In the genomic region with DNA sequence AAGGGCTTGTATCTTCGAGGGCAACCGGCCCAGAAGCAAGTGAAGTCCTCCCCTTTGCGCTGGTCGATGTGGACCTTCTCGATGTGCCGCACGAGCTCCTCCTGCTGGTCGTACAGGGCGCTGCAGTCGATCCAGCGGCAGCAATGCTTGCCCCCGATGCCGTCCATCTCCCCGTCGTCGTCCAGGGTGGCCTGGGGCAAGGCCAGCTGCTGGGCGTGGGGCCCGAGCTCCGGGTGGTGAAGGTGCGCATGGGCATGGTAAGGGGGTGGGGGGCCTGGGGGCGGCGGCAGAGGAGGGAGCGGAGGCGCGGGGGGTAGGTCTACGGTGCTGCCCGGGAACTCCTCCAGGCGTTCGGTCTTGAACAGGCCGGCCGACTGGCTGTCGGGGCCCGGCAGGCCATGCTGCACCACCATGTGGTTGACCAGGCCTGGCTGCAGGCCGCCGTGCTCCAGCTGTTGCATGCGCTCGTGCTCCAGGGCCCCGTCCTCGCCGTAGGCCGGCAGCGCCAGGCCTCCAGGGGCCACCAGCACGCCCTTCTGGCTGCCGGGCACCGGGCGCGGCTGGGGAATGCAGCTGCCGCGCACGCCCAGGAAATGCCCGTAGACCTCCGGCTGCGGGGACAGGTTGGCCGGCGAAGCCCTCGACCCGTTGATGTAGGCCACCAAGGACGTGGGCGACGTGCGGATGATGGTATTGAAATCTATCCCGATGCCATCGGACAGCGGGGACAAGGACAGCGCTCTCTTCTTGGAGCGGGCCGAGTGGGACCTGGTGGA, we compare ENCODE assay signal across 9 cellular contexts.
DNase-seq lines count a peak whose midpoint lies in the region; ATAC-seq and TF ChIP-seq lines count a peak whose summit lies in the region.
"Had no signal": no experiment of that assay in that cellular context is flagged by ENCODE, and none has a peak within 500 bp of the region (broad histone marks: within the 10 kb centered on the region; RNA-seq: fewer than 3 reads in every experiment).

No MANE protein-coding gene starts in this region.

- H3K27me3 ChIP-seq in GM06990 (replicated peaks; ENCODE audit: control insufficient read depth, insufficient read depth, low read length) (no peaks in the 10 kb centered on the region), hepatocyte (no peaks in the 10 kb centered on the region), thyroid gland (no peaks in the 10 kb centered on the region)
- H3K27me3 ChIP-seq: left lung had no signal

- no peak overlapping the region for H3K4me3 Mint-ChIP-seq in activated T-cell treated with anti-CD3 and anti-CD28 coated beads, Interleukin-2, amount 50 U/mL, for 24 hours

- DNase-seq in GM06990 (ENCODE audit: extremely low read depth, insufficient read length) (peak; percentile 44), hepatocyte (ENCODE audit: low spot score) (no peak), thyroid gland (no peak), kidney glomerular epithelial cell (lab: John Stamatoyannopoulos, UW) (no peak)
- peak; percentile 74 for DNase-seq in activated T-cell treated with anti-CD3 and anti-CD28 coated beads, Interleukin-2, amount 50 U/mL, for 24 hours
- peak; percentile 13 to 14 for DNase-seq in stimulated activated CD8-positive, alpha-beta memory T cell treated with anti-CD3 and anti-CD28 coated beads, Interleukin-7, amount 100 ng/mL, for 48 hours (ENCODE audit: extremely low read depth in 1 of 2, low read depth in 1 of 2)

- H3K27ac ChIP-seq in hepatocyte (no peak overlapping the region), thyroid gland (no peak overlapping the region)

- H3K4me1 ChIP-seq in hepatocyte (ENCODE audit: insufficient read depth) = peaks cover 14% of the 10 kb centered on the region
- H3K4me1 ChIP-seq in thyroid gland = peaks cover 10 to 24% of the 10 kb centered on the region in 2 donors

- H3K36me3 ChIP-seq in GM06990 (ENCODE audit: control insufficient read depth, insufficient read depth, low read length) (no peaks in the 10 kb centered on the region), hepatocyte (replicated peaks; ENCODE audit: insufficient read depth, low read depth) (no peaks in the 10 kb centered on the region), thyroid gland (peaks cover 0 to 12% of the 10 kb centered on the region in 2 donors)
- H3K36me3 ChIP-seq: left lung had no signal

- no peak for ATAC-seq in GM18907 (IDR thresholded peaks at IDR 0.05; ENCODE audit: unreplicated experiment)
- ATAC-seq: left lung had no signal

- no peak overlapping the region for H3K4me2 ChIP-seq in hepatocyte

- no peaks in the 10 kb centered on the region for H3K36me3 Mint-ChIP-seq in activated T-cell treated with anti-CD3 and anti-CD28 coated beads, Interleukin-2, amount 50 U/mL, for 24 hours (ENCODE audit: low read depth)

- H3K9me2 ChIP-seq in hepatocyte (replicated peaks; ENCODE audit: insufficient read depth) = no peaks in the 10 kb centered on the region

- no peaks in the 10 kb centered on the region for H3K4me1 Mint-ChIP-seq in activated T-cell treated with anti-CD3 and anti-CD28 coated beads, Interleukin-2, amount 50 U/mL, for 24 hours (ENCODE audit: low read depth)

- H3K27me3 Mint-ChIP-seq in activated T-cell treated with anti-CD3 and anti-CD28 coated beads, Interleukin-2, amount 50 U/mL, for 24 hours = no peaks in the 10 kb centered on the region

- H3K4me3 ChIP-seq in GM06990 (replicated peaks; ENCODE audit: low read depth, low read length) (no peak overlapping the region), hepatocyte (no peak overlapping the region), thyroid gland (replicated peaks in 1 of 3) (no peak overlapping the region)
- H3K4me3 ChIP-seq: left lung had no signal

- over 99% methylated on average over 53 of the region's 67 CpGs for WGBS in hepatocyte (ENCODE audit: low lambda C conversion rate, missing lambda C conversion rate)
- 89 to 95% methylated on average over 23 to 38 of the region's 67 CpGs for WGBS in thyroid gland, 2 donors

- intact Hi-C loops in thyroid gland (cut with DNase I) = no loop called here

- no peak overlapping the region for H3K27ac Mint-ChIP-seq in activated T-cell treated with anti-CD3 and anti-CD28 coated beads, Interleukin-2, amount 50 U/mL, for 24 hours

- no peaks in the 10 kb centered on the region for H3K9me3 ChIP-seq in hepatocyte (ENCODE audit: low read depth)
- H3K9me3 ChIP-seq in thyroid gland = no peaks in the 10 kb centered on the region
- H3K9me3 ChIP-seq: left lung had no signal

- peaks cover 5% of the 10 kb centered on the region for H3K79me2 ChIP-seq in hepatocyte

- peak; percentile 94 for TF ChIP-seq CTCF in GM06990 (IDR thresholded peaks at IDR 0.05; ENCODE audit: insufficient read depth, low read length, poor library complexity, severe bottlenecking)
- peak; percentile 96 for TF ChIP-seq CTCF in LNCAP (IDR thresholded peaks at IDR 0.05)
- TF ChIP-seq CTCF in hepatocyte (IDR thresholded peaks at IDR 0.05; ENCODE audit: poor library complexity) = peak; percentile 11
- TF ChIP-seq CTCF in thyroid gland (IDR thresholded peaks at IDR 0.05) = peak in 1 of 6 experiments; percentile 34

- TF ChIP-seq POLR2A in thyroid gland (IDR thresholded peaks at IDR 0.05) = no peak

- no peaks in the 10 kb centered on the region for H3K9me3 Mint-ChIP-seq in activated T-cell treated with anti-CD3 and anti-CD28 coated beads, Interleukin-2, amount 50 U/mL, for 24 hours

- H2AFZ ChIP-seq in hepatocyte = no peak overlapping the region

- H4K20me1 ChIP-seq in hepatocyte (ENCODE audit: insufficient read depth, poor library complexity, severe bottlenecking) = no peaks in the 10 kb centered on the region

Comparison
In these comparisons a context has a peak if more than half of its experiments do, and no peak if none do; other contexts are left out.
1. DNase-seq: peak in GM06990 (single experiment), activated T-cell treated with anti-CD3 and anti-CD28 coated beads, Interleukin-2, amount 50 U/mL, for 24 hours (single experiment) and stimulated activated CD8-positive, alpha-beta memory T cell treated with anti-CD3 and anti-CD28 coated beads, Interleukin-7, amount 100 ng/mL, for 48 hours (2 of 2); none in hepatocyte (single experiment), thyroid gland (0 of 2) and kidney glomerular epithelial cell (single experiment).